1 cellular context compared by ENCODE assay signal in the genomic region with DNA sequence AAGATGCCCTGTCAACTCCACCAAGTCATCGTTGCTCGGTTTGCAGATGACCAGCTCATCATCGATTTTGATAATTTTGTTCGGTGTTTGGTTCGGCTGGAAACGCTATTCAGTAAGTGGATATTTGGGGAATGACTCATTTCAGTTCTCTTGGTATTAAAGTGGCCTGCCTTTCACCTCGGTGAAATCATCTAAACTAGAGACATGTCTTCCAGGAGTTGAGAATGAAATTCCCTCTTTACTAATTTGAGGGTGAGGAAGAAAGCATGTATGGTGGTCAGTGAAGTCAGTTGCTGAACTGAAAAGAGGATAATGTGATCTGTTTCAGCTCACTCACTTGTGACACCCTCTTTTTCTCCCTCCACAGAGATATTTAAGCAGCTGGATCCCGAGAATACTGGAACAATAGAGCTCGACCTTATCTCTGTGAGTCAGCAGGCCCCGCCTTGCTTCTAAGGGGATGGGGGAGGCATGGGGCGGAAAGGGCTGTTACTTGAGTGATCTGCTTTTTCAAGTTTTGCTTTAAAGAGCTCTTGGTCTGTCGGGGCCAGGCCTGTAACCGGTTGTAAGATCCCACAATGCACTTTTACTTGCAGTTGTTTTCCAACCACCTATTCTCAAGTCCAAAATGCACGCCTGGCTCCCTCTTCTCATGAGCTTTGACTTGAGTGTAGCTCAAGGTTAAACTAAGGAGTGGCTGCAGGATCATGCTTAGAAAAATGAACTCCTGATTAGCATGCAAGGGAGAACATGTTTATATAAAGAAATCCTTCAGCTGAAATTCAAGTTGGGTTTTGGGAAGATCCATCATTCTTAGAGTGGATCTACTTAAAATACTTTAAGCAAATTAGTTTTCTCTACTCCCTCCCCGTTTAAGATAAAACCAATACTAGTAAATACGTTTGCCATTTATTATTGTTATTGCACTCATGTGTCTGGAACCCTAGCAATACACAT.
TF ChIP-seq lines count a peak whose summit lies in the region.

No MANE protein-coding gene starts in this region.

TF ChIP-seq in GM12878, 131 proteins besides CTCF, POLR2A, EP300 and RAD21 (continued from another document):
- TF ChIP-seq ZNF217 (IDR thresholded peaks at IDR 0.05) (0 out of 2 replicates have a peak, but pooled peaks have one; percentile 44), ATF7 (IDR thresholded peaks at IDR 0.05; ENCODE audit: low read depth) (peak; percentile 45; the same call in 1 of the 2 replicates), IKZF1 (conservative IDR thresholded peaks at IDR 0.05) (peak; percentile 54), NFIC (IDR thresholded peaks at IDR 0.05; ENCODE audit: low read depth, low read length) (peak; percentile 82; the same call in 1 of the 2 replicates), IKZF2 (IDR thresholded peaks at IDR 0.05) (peak; percentile 44 to 68; a peak in 3 of 4 replicates), CHD2 (IDR thresholded peaks at IDR 0.05; ENCODE audit: borderline replicate concordance, low read depth, low read length) (no peak)
- TF ChIP-seq, protein P1, sequence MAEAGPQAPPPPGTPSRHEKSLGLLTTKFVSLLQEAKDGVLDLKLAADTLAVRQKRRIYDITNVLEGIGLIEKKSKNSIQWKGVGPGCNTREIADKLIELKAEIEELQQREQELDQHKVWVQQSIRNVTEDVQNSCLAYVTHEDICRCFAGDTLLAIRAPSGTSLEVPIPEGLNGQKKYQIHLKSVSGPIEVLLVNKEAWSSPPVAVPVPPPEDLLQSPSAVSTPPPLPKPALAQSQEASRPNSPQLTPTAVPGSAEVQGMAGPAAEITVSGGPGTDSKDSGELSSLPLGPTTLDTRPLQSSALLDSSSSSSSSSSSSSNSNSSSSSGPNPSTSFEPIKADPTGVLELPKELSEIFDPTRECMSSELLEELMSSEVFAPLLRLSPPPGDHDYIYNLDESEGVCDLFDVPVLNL (IDR thresholded peaks at IDR 0.05; ENCODE audit: low read depth, low read length): no peak
